Comparison of ENCODE assay signal across 1 cellular context in the genomic region with DNA sequence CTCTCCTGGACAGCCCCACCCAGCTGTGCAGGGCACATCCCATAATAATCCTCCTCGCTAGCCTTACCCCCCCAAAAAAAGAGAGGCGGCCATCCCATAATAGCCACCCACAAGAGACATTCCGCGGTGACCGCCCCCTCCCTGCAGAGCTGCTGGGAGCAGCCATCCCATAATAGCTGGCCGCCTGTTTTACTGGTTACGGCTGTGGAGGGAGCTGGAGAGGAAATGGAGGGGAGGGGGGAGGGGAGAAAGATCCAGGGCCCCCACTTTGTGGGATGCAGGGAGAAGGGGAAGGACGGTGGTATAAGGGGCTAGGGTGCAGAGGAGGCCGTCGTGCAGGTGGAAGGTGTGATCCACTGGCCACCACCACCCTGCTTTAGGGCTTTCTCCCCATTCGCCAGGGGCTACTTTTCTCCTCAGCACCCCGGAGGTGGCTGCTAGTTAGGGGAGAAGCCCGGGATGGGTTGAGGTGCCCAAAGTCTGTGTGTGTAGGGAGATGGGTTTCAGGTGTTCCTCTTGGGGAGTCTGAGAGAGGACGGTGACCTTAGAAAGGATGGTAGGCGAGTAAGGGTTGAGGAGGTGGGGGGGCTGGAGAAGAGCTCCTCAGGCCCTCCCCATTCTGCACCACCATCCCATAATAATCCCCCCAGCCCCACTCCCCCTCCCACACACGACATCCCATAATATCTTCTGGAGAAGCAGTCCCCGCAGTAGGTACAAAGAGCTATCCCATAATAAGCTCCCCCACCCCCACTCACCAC.
TF ChIP-seq lines count a peak whose summit lies in the region.

No MANE protein-coding gene starts in this region.

TF ChIP-seq in K562, 482 proteins besides CTCF, POLR2A, EP300 and RAD21 (continued from another document and continues in another):
- TF ChIP-seq JUND (IDR thresholded peaks at IDR 0.05; ENCODE audit: borderline replicate concordance, low read depth, low read length): peak; percentile 35; the same call in 1 of the 2 replicates
- TF ChIP-seq JUND (tag; IDR thresholded peaks at IDR 0.05; ENCODE audit: borderline replicate concordance, low read depth, low read length): no peak
- TF ChIP-seq SUPT5H (IDR thresholded peaks at IDR 0.05): peak; percentile 65
- no peak for TF ChIP-seq MAFF (IDR thresholded peaks at IDR 0.05; ENCODE audit: low read length)
- no peak for TF ChIP-seq ETV5 (CRISPR knock-in tag; IDR thresholded peaks at IDR 0.05; ENCODE audit: low read depth)
- TF ChIP-seq POLR2G (IDR thresholded peaks at IDR 0.05; ENCODE audit: low read depth, low read length): 0 out of 2 replicates have a peak, but pooled peaks have one; percentile 42
- TF ChIP-seq TEAD1 (CRISPR knock-in tag; IDR thresholded peaks at IDR 0.05): peak; percentile 79 to 98
- peak; percentile 4; the same call in 1 of the 2 replicates for TF ChIP-seq ZNF444 (CRISPR knock-in tag; IDR thresholded peaks at IDR 0.05)
- 0 out of 2 replicates have a peak, but pooled peaks have one; percentile 25 for TF ChIP-seq ZBTB17 (CRISPR knock-in tag; IDR thresholded peaks at IDR 0.05)
- no peak for TF ChIP-seq U2AF1 (optimal IDR thresholded peaks at IDR 0.05; ENCODE audit: low read depth, low read length)
- peak; percentile 67; the same call in 1 of the 2 replicates for TF ChIP-seq HLTF (IDR thresholded peaks at IDR 0.05)
- TF ChIP-seq PHF8 (IDR thresholded peaks at IDR 0.05; ENCODE audit: borderline replicate concordance, low read length): peak; percentile 41; the same call in 1 of the 2 replicates
- TF ChIP-seq, protein P1, sequence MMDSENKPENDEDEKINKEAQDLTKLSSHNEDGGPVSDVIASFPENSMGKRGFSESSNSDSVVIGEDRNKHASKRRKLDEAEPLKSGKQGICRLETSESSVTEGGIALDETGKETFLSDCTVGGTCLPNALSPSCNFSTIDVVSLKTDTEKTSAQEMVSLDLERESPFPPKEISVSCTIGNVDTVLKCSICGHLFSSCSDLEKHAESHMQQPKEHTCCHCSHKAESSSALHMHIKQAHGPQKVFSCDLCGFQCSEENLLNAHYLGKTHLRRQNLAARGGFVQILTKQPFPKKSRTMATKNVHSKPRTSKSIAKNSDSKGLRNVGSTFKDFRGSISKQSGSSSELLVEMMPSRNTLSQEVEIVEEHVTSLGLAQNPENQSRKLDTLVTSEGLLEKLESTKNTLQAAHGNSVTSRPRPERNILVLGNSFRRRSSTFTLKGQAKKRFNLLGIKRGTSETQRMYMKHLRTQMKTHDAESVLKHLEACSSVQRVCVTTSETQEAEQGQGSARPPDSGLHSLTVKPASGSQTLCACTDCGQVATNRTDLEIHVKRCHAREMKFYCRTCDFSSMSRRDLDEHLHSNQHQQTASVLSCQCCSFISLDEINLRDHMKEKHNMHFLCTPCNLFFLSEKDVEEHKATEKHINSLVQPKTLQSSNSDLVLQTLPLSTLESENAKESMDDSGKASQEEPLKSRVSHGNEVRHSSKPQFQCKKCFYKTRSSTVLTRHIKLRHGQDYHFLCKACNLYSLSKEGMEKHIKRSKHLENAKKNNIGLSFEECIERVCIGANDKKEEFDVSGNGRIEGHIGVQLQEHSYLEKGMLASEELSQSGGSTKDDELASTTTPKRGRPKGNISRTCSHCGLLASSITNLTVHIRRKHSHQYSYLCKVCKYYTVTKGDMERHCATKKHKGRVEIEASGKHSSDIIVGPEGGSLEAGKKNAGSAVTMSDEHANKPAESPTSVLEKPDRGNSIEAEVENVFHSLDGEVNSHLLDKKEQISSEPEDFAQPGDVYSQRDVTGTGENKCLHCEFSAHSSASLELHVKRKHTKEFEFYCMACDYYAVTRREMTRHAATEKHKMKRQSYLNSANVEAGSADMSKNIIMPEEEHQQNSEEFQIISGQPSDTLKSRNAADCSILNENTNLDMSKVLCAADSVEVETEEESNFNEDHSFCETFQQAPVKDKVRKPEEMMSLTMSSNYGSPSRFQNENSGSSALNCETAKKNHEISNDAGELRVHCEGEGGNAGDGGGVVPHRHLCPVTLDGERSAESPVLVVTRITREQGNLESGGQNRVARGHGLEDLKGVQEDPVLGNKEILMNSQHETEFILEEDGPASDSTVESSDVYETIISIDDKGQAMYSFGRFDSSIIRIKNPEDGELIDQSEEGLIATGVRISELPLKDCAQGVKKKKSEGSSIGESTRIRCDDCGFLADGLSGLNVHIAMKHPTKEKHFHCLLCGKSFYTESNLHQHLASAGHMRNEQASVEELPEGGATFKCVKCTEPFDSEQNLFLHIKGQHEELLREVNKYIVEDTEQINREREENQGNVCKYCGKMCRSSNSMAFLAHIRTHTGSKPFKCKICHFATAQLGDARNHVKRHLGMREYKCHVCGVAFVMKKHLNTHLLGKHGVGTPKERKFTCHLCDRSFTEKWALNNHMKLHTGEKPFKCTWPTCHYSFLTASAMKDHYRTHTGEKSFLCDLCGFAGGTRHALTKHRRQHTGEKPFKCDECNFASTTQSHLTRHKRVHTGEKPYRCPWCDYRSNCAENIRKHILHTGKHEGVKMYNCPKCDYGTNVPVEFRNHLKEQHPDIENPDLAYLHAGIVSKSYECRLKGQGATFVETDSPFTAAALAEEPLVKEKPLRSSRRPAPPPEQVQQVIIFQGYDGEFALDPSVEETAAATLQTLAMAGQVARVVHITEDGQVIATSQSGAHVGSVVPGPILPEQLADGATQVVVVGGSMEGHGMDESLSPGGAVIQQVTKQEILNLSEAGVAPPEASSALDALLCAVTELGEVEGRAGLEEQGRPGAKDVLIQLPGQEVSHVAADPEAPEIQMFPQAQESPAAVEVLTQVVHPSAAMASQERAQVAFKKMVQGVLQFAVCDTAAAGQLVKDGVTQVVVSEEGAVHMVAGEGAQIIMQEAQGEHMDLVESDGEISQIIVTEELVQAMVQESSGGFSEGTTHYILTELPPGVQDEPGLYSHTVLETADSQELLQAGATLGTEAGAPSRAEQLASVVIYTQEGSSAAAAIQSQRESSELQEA (IDR thresholded peaks at IDR 0.05; ENCODE audit: low read depth): 0 out of 2 replicates have a peak, but pooled peaks have one; percentile 31
- TF ChIP-seq THRAP3 (IDR thresholded peaks at IDR 0.05; ENCODE audit: borderline replicate concordance): no peak
- TF ChIP-seq FOXM1 (IDR thresholded peaks at IDR 0.05; ENCODE audit: low read depth): peak; percentile 39; the same call in 1 of the 2 replicates
- no peak for TF ChIP-seq FOXM1 (CRISPR knock-in tag; IDR thresholded peaks at IDR 0.05; ENCODE audit: low read depth)
- TF ChIP-seq RNF2 (IDR thresholded peaks at IDR 0.05): peak; percentile 44; the same call in 1 of the 2 replicates
- TF ChIP-seq HNRNPK (IDR thresholded peaks at IDR 0.05; ENCODE audit: low read depth, low read length, poor library complexity, severe bottlenecking): no peak
- TF ChIP-seq, protein P2, sequence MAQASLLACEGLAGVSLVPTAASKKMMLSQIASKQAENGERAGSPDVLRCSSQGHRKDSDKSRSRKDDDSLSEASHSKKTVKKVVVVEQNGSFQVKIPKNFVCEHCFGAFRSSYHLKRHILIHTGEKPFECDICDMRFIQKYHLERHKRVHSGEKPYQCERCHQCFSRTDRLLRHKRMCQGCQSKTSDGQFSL (CRISPR knock-in tag; IDR thresholded peaks at IDR 0.05): peak; percentile 89
- TF ChIP-seq, protein P2 (tag; IDR thresholded peaks at IDR 0.05): peak in 1 of 2 experiments; percentile 97; a peak in 1 of 4 replicates
- 0 out of 2 replicates have a peak, but pooled peaks have one; percentile 53 for TF ChIP-seq TRIM28 (IDR thresholded peaks at IDR 0.05)
- TF ChIP-seq, protein P3, sequence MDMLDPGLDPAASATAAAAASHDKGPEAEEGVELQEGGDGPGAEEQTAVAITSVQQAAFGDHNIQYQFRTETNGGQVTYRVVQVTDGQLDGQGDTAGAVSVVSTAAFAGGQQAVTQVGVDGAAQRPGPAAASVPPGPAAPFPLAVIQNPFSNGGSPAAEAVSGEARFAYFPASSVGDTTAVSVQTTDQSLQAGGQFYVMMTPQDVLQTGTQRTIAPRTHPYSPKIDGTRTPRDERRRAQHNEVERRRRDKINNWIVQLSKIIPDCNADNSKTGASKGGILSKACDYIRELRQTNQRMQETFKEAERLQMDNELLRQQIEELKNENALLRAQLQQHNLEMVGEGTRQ (CRISPR knock-in tag; IDR thresholded peaks at IDR 0.05): no peak
- peak; percentile 63 for TF ChIP-seq CHD1 (IDR thresholded peaks at IDR 0.05; ENCODE audit: low read length)
- TF ChIP-seq GABPA (tag; conservative IDR thresholded peaks at IDR 0.05; ENCODE audit: low read depth): no peak; the same call in 1 of the 2 replicates
- TF ChIP-seq PHF21A (IDR thresholded peaks at IDR 0.05; ENCODE audit: borderline replicate concordance, low read depth): no peak
- peak; percentile 72; the same call in 1 of the 2 replicates for TF ChIP-seq LARP7 (IDR thresholded peaks at IDR 0.05)
- 0 out of 2 replicates have a peak, but pooled peaks have one; percentile 29 for TF ChIP-seq ZSCAN29 (IDR thresholded peaks at IDR 0.05)
- TF ChIP-seq ESRRB (CRISPR knock-in tag; IDR thresholded peaks at IDR 0.05; ENCODE audit: borderline replicate concordance): no peak
- no peak for TF ChIP-seq KLF16 (IDR thresholded peaks at IDR 0.05)
- peak; percentile 92 for TF ChIP-seq ZNF766 (CRISPR knock-in tag; conservative IDR thresholded peaks at IDR 0.05)
- no peak for TF ChIP-seq ZNF76 (CRISPR knock-in tag; IDR thresholded peaks at IDR 0.05; ENCODE audit: borderline replicate concordance)
- TF ChIP-seq ZKSCAN8 (CRISPR knock-in tag; IDR thresholded peaks at IDR 0.05): 0 out of 2 replicates have a peak, but pooled peaks have one; percentile 41
- TF ChIP-seq, protein P4, sequence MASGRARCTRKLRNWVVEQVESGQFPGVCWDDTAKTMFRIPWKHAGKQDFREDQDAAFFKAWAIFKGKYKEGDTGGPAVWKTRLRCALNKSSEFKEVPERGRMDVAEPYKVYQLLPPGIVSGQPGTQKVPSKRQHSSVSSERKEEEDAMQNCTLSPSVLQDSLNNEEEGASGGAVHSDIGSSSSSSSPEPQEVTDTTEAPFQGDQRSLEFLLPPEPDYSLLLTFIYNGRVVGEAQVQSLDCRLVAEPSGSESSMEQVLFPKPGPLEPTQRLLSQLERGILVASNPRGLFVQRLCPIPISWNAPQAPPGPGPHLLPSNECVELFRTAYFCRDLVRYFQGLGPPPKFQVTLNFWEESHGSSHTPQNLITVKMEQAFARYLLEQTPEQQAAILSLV (tag; IDR thresholded peaks at IDR 0.05): no peak
- TF ChIP-seq, protein P5, sequence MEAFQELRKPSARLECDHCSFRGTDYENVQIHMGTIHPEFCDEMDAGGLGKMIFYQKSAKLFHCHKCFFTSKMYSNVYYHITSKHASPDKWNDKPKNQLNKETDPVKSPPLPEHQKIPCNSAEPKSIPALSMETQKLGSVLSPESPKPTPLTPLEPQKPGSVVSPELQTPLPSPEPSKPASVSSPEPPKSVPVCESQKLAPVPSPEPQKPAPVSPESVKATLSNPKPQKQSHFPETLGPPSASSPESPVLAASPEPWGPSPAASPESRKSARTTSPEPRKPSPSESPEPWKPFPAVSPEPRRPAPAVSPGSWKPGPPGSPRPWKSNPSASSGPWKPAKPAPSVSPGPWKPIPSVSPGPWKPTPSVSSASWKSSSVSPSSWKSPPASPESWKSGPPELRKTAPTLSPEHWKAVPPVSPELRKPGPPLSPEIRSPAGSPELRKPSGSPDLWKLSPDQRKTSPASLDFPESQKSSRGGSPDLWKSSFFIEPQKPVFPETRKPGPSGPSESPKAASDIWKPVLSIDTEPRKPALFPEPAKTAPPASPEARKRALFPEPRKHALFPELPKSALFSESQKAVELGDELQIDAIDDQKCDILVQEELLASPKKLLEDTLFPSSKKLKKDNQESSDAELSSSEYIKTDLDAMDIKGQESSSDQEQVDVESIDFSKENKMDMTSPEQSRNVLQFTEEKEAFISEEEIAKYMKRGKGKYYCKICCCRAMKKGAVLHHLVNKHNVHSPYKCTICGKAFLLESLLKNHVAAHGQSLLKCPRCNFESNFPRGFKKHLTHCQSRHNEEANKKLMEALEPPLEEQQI (IDR thresholded peaks at IDR 0.05): no peak
- no peak for TF ChIP-seq CBFB (CRISPR knock-in tag; IDR thresholded peaks at IDR 0.05)
- 0 out of 2 replicates have a peak, but pooled peaks have one; percentile 46 for TF ChIP-seq POLR2AphosphoS5 (IDR thresholded peaks at IDR 0.05; ENCODE audit: control insufficient read depth, insufficient read depth, low read depth, low read length)
- TF ChIP-seq SREBF2 (CRISPR knock-in tag; IDR thresholded peaks at IDR 0.05): no peak
- no peak for TF ChIP-seq MAFK (IDR thresholded peaks at IDR 0.05; ENCODE audit: low read length)
- TF ChIP-seq BACH1 (tag; IDR thresholded peaks at IDR 0.05): peak; percentile 72
- peak in 1 of 3 experiments; percentile 65 for TF ChIP-seq YY1 (IDR thresholded peaks at IDR 0.05; ENCODE audit: borderline replicate concordance in 1 of 3, control insufficient read depth in 1 of 3, extremely low read depth in 1 of 3, insufficient read depth in 3 of 3, insufficient read length in 1 of 3, insufficient replicate concordance in 2 of 3, low read depth in 1 of 3, low read length in 2 of 3)
- 0 out of 2 replicates have a peak, but pooled peaks have one; percentile 2 for TF ChIP-seq MEF2A (IDR thresholded peaks at IDR 0.05; ENCODE audit: control insufficient read depth, low read depth, low read length)
- no peak for TF ChIP-seq SPI1 (IDR thresholded peaks at IDR 0.05; ENCODE audit: borderline replicate concordance, low read depth, low read length)
- TF ChIP-seq, protein P6, sequence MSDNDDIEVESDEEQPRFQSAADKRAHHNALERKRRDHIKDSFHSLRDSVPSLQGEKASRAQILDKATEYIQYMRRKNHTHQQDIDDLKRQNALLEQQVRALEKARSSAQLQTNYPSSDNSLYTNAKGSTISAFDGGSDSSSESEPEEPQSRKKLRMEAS (CRISPR knock-in tag; IDR thresholded peaks at IDR 0.05): peak; percentile 44; the same call in 1 of the 2 replicates
- TF ChIP-seq MBD2 (IDR thresholded peaks at IDR 0.05; ENCODE audit: borderline replicate concordance, low read depth): no peak
- 0 out of 2 replicates have a peak, but pooled peaks have one; percentile 24 for TF ChIP-seq ZNF311 (CRISPR knock-in tag; IDR thresholded peaks at IDR 0.05)
- TF ChIP-seq TAF7 (tag; IDR thresholded peaks at IDR 0.05): peak; percentile 43
- no peak for TF ChIP-seq MAFG (tag; conservative IDR thresholded peaks at IDR 0.05)
- peak; percentile 22 for TF ChIP-seq DACH1 (IDR thresholded peaks at IDR 0.05; ENCODE audit: partially characterized antibody)
- TF ChIP-seq, protein P7, sequence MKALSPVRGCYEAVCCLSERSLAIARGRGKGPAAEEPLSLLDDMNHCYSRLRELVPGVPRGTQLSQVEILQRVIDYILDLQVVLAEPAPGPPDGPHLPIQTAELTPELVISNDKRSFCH (CRISPR knock-in tag; IDR thresholded peaks at IDR 0.05): no peak
- TF ChIP-seq, protein P7 (tag; IDR thresholded peaks at IDR 0.05): peak; percentile 82
